22 cellular contexts compared by ENCODE assay signal in genomic region chr4:35189988-35190613, GRCh38.
"Had no signal": no experiment of that assay in that cellular context is flagged by ENCODE, and none has a peak within 500 bp of the region (broad histone marks: within the 10 kb centered on the region; RNA-seq: fewer than 3 reads in every experiment).

No MANE protein-coding gene starts in this region.

- H3K4me1 ChIP-seq: esophagus muscularis mucosa, gastrocnemius medialis, heart right ventricle, suprapubic skin, thyroid gland, upper lobe of left lung, uterus had no signal

- ATAC-seq: gastrocnemius medialis; heart right ventricle; left lobe of liver; naive thymus-derived CD8-positive, alpha-beta T cell; right cardiac atrium; stimulated activated effector memory CD8-positive, alpha-beta T cell treated with anti-CD3 and anti-CD28 coated beads, Interleukin-12 subunit alpha, Interleukin-12 subunit beta, amount 100 ng/mL, for 72 hours; stimulated activated naive CD8-positive, alpha-beta T cell treated with anti-CD3 and anti-CD28 coated beads, Interleukin-15, Interleukin-2, amounts not matched to agents 100 U/mL and 50 U/mL, for 24 hours had no signal

- H3K9me3 ChIP-seq: esophagus muscularis mucosa, gastrocnemius medialis, ovary, suprapubic skin, thyroid gland, upper lobe of left lung, uterus had no signal

- H3K27ac ChIP-seq: epithelial cell of prostate, esophagus muscularis mucosa, gastrocnemius medialis, heart right ventricle, ovary, suprapubic skin, thyroid gland, upper lobe of left lung, uterus had no signal

- DNase-seq: cortex of kidney; effector memory CD4-positive, alpha-beta T cell; gastrocnemius medialis; heart right ventricle; hypothalamus; islet precursor cell; mammary epithelial cell; naive thymus-derived CD8-positive, alpha-beta T cell; ovary; right cardiac atrium; stimulated activated CD4-positive, alpha-beta T cell treated with anti-CD3 and anti-CD28 coated beads, Interleukin-4, amount 100 ng/mL, for 1 hour; stimulated activated CD8-positive, alpha-beta memory T cell treated with anti-CD3 and anti-CD28 coated beads, Interleukin-4, amount 100 ng/mL, for 48 hours; stimulated activated naive CD8-positive, alpha-beta T cell treated with anti-CD3 and anti-CD28 coated beads, Interleukin-15, Interleukin-2, amounts not matched to agents 100 U/mL and 50 U/mL, for 24 hours; thyroid gland; upper lobe of left lung; uterus had no signal

- H3K36me3 ChIP-seq: esophagus muscularis mucosa, gastrocnemius medialis, heart right ventricle, suprapubic skin, thyroid gland, upper lobe of left lung, uterus had no signal

- H3K4me3 ChIP-seq: esophagus muscularis mucosa, gastrocnemius medialis, heart right ventricle, ovary, smooth muscle cell, suprapubic skin, thyroid gland, upper lobe of left lung, uterus had no signal

- H3K27me3 ChIP-seq: esophagus muscularis mucosa, gastrocnemius medialis, heart right ventricle, suprapubic skin, thyroid gland, upper lobe of left lung, uterus had no signal
